Comparison of ENCODE assay signal across 2 cellular contexts in genomic region chr15:41783272-41783660, GRCh38.
TF ChIP-seq lines count a peak whose summit lies in the region.

No MANE protein-coding gene starts in this region.

TF ChIP-seq in HepG2, 621 proteins besides CTCF, POLR2A, EP300 and RAD21:
- TF ChIP-seq ZNF570 (CRISPR knock-in tag; IDR thresholded peaks at IDR 0.05; ENCODE audit: borderline replicate concordance) (no peak), CSRNP1 (CRISPR knock-in tag; IDR thresholded peaks at IDR 0.05) (no peak), ZKSCAN1 (IDR thresholded peaks at IDR 0.05; ENCODE audit: low read length) (no peak), ZXDC (CRISPR knock-in tag; IDR thresholded peaks at IDR 0.05) (no peak), HHEX (CRISPR knock-in tag; IDR thresholded peaks at IDR 0.05) (no peak), ELK4 (CRISPR knock-in tag; IDR thresholded peaks at IDR 0.05; ENCODE audit: borderline replicate concordance) (no peak), ZNF510 (CRISPR knock-in tag; IDR thresholded peaks at IDR 0.05; ENCODE audit: low read depth) (no peak), MYC (CRISPR knock-in tag; IDR thresholded peaks at IDR 0.05; ENCODE audit: borderline replicate concordance) (no peak), RCOR2 (CRISPR knock-in tag; IDR thresholded peaks at IDR 0.05) (no peak), ARID5B (CRISPR knock-in tag; IDR thresholded peaks at IDR 0.05) (no peak), GATAD2A (CRISPR knock-in tag; IDR thresholded peaks at IDR 0.05) (no peak)

TF ChIP-seq in GM12891, 5 proteins besides CTCF, POLR2A, EP300 and RAD21:
- TF ChIP-seq PAX5 (IDR thresholded peaks at IDR 0.05; ENCODE audit: insufficient read depth, low read length, severe bottlenecking) (no peak), TAF1 (IDR thresholded peaks at IDR 0.05; ENCODE audit: low read depth, low read length) (no peak), POU2F2 (IDR thresholded peaks at IDR 0.05; ENCODE audit: low read depth, low read length) (no peak), POLR2AphosphoS5 (IDR thresholded peaks at IDR 0.05; ENCODE audit: low read depth, low read length) (no peak), SPI1 (IDR thresholded peaks at IDR 0.05; ENCODE audit: low read depth, low read length) (no peak)
